ENCODE assay signal across 1 cellular context in genomic region chr7:38822556-38822955, GRCh38.
TF ChIP-seq lines count a peak whose summit lies in the region.

No MANE protein-coding gene starts in this region.

TF ChIP-seq in K562, 482 proteins besides CTCF, POLR2A, EP300 and RAD21 (continued from another document and continues in another):
- TF ChIP-seq MAFG (tag; conservative IDR thresholded peaks at IDR 0.05) = peak; percentile 97
- no peak for TF ChIP-seq ZNF280A (IDR thresholded peaks at IDR 0.05; ENCODE audit: low read depth, partially characterized antibody)
- peak; percentile 94 for TF ChIP-seq C11orf30 (IDR thresholded peaks at IDR 0.05; ENCODE audit: low read depth)
- TF ChIP-seq DIDO1 (tag; IDR thresholded peaks at IDR 0.05; ENCODE audit: low read depth) = no peak
- TF ChIP-seq NFE2L1 (tag; IDR thresholded peaks at IDR 0.05; ENCODE audit: borderline replicate concordance, low read depth) = peak; percentile 91
- TF ChIP-seq ATF3 (IDR thresholded peaks at IDR 0.05) = 0 out of 2 replicates have a peak, but pooled peaks have one; percentile 33
- no peak for TF ChIP-seq ATF3 (CRISPR knock-in tag; conservative IDR thresholded peaks at IDR 0.05)
- no peak for TF ChIP-seq ZNF311 (CRISPR knock-in tag; IDR thresholded peaks at IDR 0.05)
- TF ChIP-seq, protein P1, sequence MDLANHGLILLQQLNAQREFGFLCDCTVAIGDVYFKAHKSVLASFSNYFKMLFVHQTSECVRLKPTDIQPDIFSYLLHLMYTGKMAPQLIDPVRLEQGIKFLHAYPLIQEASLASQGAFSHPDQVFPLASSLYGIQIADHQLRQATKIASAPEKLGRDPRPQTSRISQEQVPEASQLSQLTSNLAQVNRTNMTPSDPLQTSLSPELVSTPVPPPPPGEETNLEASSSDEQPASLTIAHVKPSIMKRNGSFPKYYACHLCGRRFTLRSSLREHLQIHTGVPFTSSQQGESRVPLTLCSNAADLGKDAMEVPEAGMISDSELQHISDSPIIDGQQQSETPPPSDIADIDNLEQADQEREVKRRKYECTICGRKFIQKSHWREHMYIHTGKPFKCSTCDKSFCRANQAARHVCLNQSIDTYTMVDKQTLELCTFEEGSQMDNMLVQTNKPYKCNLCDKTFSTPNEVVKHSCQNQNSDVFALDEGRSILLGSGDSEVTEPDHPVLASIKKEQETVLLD (IDR thresholded peaks at IDR 0.05) = no peak
- no peak for TF ChIP-seq GTF3C2 (IDR thresholded peaks at IDR 0.05; ENCODE audit: borderline replicate concordance, extremely low read depth, insufficient read length)
- TF ChIP-seq, protein P2, sequence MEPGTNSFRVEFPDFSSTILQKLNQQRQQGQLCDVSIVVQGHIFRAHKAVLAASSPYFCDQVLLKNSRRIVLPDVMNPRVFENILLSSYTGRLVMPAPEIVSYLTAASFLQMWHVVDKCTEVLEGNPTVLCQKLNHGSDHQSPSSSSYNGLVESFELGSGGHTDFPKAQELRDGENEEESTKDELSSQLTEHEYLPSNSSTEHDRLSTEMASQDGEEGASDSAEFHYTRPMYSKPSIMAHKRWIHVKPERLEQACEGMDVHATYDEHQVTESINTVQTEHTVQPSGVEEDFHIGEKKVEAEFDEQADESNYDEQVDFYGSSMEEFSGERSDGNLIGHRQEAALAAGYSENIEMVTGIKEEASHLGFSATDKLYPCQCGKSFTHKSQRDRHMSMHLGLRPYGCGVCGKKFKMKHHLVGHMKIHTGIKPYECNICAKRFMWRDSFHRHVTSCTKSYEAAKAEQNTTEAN (CRISPR knock-in tag; IDR thresholded peaks at IDR 0.05) = no peak
- TF ChIP-seq PTRF (tag; IDR thresholded peaks at IDR 0.05) = no peak
- peak; percentile 86; the same call in 1 of the 2 replicates for TF ChIP-seq BACH1 (tag; IDR thresholded peaks at IDR 0.05)
- no peak for TF ChIP-seq TRIM28 (IDR thresholded peaks at IDR 0.05)
- no peak for TF ChIP-seq PCBP1 (IDR thresholded peaks at IDR 0.05; ENCODE audit: low read depth, low read length, poor library complexity, severe bottlenecking)
- TF ChIP-seq ZNF217 (CRISPR knock-in tag; IDR thresholded peaks at IDR 0.05) = no peak
- TF ChIP-seq KHSRP (IDR thresholded peaks at IDR 0.05) = no peak
- no peak for TF ChIP-seq KDM2B (CRISPR knock-in tag; IDR thresholded peaks at IDR 0.05)
- no peak for TF ChIP-seq ZNF239 (CRISPR knock-in tag; IDR thresholded peaks at IDR 0.05)
- peak; percentile 90 for TF ChIP-seq MAFK (IDR thresholded peaks at IDR 0.05; ENCODE audit: low read length)
- no peak for TF ChIP-seq ZKSCAN1 (IDR thresholded peaks at IDR 0.05; ENCODE audit: low read depth, low read length)
- TF ChIP-seq STAT6 (CRISPR knock-in tag; IDR thresholded peaks at IDR 0.05) = no peak
- TF ChIP-seq SPI1 (IDR thresholded peaks at IDR 0.05; ENCODE audit: borderline replicate concordance, low read depth, low read length) = no peak
- TF ChIP-seq NCOA2 (IDR thresholded peaks at IDR 0.05; ENCODE audit: partially characterized antibody in 2 of 2) = peak in 1 of 2 experiments; percentile 28
- no peak for TF ChIP-seq ZFP36 (IDR thresholded peaks at IDR 0.05; ENCODE audit: low read depth, low read length, partially characterized antibody)
- TF ChIP-seq ZNF507 (tag; conservative IDR thresholded peaks at IDR 0.05) = no peak
- TF ChIP-seq, protein P3, sequence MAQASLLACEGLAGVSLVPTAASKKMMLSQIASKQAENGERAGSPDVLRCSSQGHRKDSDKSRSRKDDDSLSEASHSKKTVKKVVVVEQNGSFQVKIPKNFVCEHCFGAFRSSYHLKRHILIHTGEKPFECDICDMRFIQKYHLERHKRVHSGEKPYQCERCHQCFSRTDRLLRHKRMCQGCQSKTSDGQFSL (CRISPR knock-in tag; IDR thresholded peaks at IDR 0.05) = no peak
- TF ChIP-seq, protein P3 (tag; IDR thresholded peaks at IDR 0.05) = no peak
- no peak for TF ChIP-seq ZNF655 (CRISPR knock-in tag; IDR thresholded peaks at IDR 0.05)
- no peak for TF ChIP-seq CXXC5 (CRISPR knock-in tag; IDR thresholded peaks at IDR 0.05)
- TF ChIP-seq ZNF444 (CRISPR knock-in tag; IDR thresholded peaks at IDR 0.05) = no peak
- no peak for TF ChIP-seq ZSCAN32 (CRISPR knock-in tag; IDR thresholded peaks at IDR 0.05)
- peak; percentile 89 for TF ChIP-seq NFE2 (IDR thresholded peaks at IDR 0.05; ENCODE audit: low read depth)
- TF ChIP-seq NFIX (CRISPR knock-in tag; IDR thresholded peaks at IDR 0.05; ENCODE audit: low read depth) = no peak
- no peak for TF ChIP-seq TSC22D4 (tag; IDR thresholded peaks at IDR 0.05)
- TF ChIP-seq, protein P4, sequence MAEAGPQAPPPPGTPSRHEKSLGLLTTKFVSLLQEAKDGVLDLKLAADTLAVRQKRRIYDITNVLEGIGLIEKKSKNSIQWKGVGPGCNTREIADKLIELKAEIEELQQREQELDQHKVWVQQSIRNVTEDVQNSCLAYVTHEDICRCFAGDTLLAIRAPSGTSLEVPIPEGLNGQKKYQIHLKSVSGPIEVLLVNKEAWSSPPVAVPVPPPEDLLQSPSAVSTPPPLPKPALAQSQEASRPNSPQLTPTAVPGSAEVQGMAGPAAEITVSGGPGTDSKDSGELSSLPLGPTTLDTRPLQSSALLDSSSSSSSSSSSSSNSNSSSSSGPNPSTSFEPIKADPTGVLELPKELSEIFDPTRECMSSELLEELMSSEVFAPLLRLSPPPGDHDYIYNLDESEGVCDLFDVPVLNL (CRISPR knock-in tag; IDR thresholded peaks at IDR 0.05; ENCODE audit: low read depth) = no peak
- TF ChIP-seq ETV6 (IDR thresholded peaks at IDR 0.05; ENCODE audit: borderline replicate concordance in 1 of 2, low read depth in 2 of 2, low read length in 1 of 2) = no peak
- no peak for TF ChIP-seq ETV6 (CRISPR knock-in tag; IDR thresholded peaks at IDR 0.05; ENCODE audit: borderline replicate concordance)
- no peak for TF ChIP-seq ZNF695 (CRISPR knock-in tag; IDR thresholded peaks at IDR 0.05)
- TF ChIP-seq ZNF316 (IDR thresholded peaks at IDR 0.05) = peak; percentile 97
- peak; percentile 93 for TF ChIP-seq MAFF (IDR thresholded peaks at IDR 0.05; ENCODE audit: low read length)
- no peak for TF ChIP-seq ZNF174 (CRISPR knock-in tag; IDR thresholded peaks at IDR 0.05)
- TF ChIP-seq MCM2 (IDR thresholded peaks at IDR 0.05; ENCODE audit: low read depth) = no peak
- no peak for TF ChIP-seq ZBTB17 (CRISPR knock-in tag; IDR thresholded peaks at IDR 0.05)
- no peak for TF ChIP-seq ZNF696 (CRISPR knock-in tag; conservative IDR thresholded peaks at IDR 0.05)
- no peak for TF ChIP-seq JUNB (CRISPR knock-in tag; conservative IDR thresholded peaks at IDR 0.05)
- TF ChIP-seq, protein P5, sequence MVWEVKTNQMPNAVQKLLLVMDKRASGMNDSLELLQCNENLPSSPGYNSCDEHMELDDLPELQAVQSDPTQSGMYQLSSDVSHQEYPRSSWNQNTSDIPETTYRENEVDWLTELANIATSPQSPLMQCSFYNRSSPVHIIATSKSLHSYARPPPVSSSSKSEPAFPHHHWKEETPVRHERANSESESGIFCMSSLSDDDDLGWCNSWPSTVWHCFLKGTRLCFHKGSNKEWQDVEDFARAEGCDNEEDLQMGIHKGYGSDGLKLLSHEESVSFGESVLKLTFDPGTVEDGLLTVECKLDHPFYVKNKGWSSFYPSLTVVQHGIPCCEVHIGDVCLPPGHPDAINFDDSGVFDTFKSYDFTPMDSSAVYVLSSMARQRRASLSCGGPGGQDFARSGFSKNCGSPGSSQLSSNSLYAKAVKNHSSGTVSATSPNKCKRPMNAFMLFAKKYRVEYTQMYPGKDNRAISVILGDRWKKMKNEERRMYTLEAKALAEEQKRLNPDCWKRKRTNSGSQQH (CRISPR knock-in tag; IDR thresholded peaks at IDR 0.05) = no peak
- no peak for TF ChIP-seq NFYB (IDR thresholded peaks at IDR 0.05; ENCODE audit: extremely low read depth, insufficient read length)
- TF ChIP-seq YY1 (IDR thresholded peaks at IDR 0.05; ENCODE audit: borderline replicate concordance in 1 of 3, control insufficient read depth in 1 of 3, extremely low read depth in 1 of 3, insufficient read depth in 3 of 3, insufficient read length in 1 of 3, insufficient replicate concordance in 2 of 3, low read depth in 1 of 3, low read length in 2 of 3) = no peak
- TF ChIP-seq, protein P6, sequence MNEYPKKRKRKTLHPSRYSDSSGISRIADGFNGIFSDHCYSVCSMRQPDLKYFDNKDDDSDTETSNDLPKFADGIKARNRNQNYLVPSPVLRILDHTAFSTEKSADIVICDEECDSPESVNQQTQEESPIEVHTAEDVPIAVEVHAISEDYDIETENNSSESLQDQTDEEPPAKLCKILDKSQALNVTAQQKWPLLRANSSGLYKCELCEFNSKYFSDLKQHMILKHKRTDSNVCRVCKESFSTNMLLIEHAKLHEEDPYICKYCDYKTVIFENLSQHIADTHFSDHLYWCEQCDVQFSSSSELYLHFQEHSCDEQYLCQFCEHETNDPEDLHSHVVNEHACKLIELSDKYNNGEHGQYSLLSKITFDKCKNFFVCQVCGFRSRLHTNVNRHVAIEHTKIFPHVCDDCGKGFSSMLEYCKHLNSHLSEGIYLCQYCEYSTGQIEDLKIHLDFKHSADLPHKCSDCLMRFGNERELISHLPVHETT (CRISPR knock-in tag; conservative IDR thresholded peaks at IDR 0.05 in 1 of 2, IDR thresholded peaks at IDR 0.05 in 1 of 2) = no peak
- TF ChIP-seq CTBP1 (IDR thresholded peaks at IDR 0.05; ENCODE audit: borderline replicate concordance) = no peak
- no peak for TF ChIP-seq SUPT5H (IDR thresholded peaks at IDR 0.05)
- no peak for TF ChIP-seq JUND (IDR thresholded peaks at IDR 0.05; ENCODE audit: borderline replicate concordance, low read depth, low read length)
- peak; percentile 35; the same call in 1 of the 3 replicates for TF ChIP-seq JUND (tag; IDR thresholded peaks at IDR 0.05; ENCODE audit: borderline replicate concordance, low read depth, low read length)
- no peak for TF ChIP-seq ZNF274 (IDR thresholded peaks at IDR 0.05; ENCODE audit: borderline replicate concordance, low read depth, low read length)
- TF ChIP-seq ZC3H4 (CRISPR knock-in tag; IDR thresholded peaks at IDR 0.05; ENCODE audit: borderline replicate concordance) = no peak
